Comparison of ENCODE assay signal across 21 cellular contexts in genomic region chrX:124348152-124348551, GRCh38. TPM values are rescaled to one million over a fixed set of nuclear protein-coding genes. Genes with fewer than 3 reads are reported as not detected.
DNase-seq lines count a peak whose midpoint lies in the region; ATAC-seq and TF ChIP-seq lines count a peak whose summit lies in the region.
"Had no signal": no experiment of that assay in that cellular context is flagged by ENCODE, and none has a peak within 500 bp of the region (broad histone marks: within the 10 kb centered on the region; RNA-seq: fewer than 3 reads in every experiment).

No MANE protein-coding gene starts in this region.

- H3K9me3 ChIP-seq in effector memory CD4-positive, alpha-beta T cell (ENCODE audit: control insufficient read depth, low read length) = no peaks in the 10 kb centered on the region
- H3K9me3 ChIP-seq in osteoblast (ENCODE audit: low read depth, low read length) = no peaks in the 10 kb centered on the region
- H3K9me3 ChIP-seq: Peyer's patch, SK-N-SH had no signal

- H3K4me3 Mint-ChIP-seq in activated CD4-positive, alpha-beta T cell treated with anti-CD3 and anti-CD28 coated beads, Interleukin-2, amount 10 ng/mL, durations not matched to agents 7 days and 5 days = peak overlapping the region; percentile 87
- H3K4me3 Mint-ChIP-seq: CD14-positive monocyte; stimulated activated memory B cell treated with anti-CD40 and anti-IgM and Interleukin-4, amounts not matched to agents 10 μg/mL and 1 μg/mL and 100 μg/mL, for 72 hours had no signal

- peak overlapping the region; percentile 58 for H3K4me3 ChIP-seq in effector memory CD4-positive, alpha-beta T cell (ENCODE audit: insufficient read depth, low read depth, low read length, poor library complexity, severe bottlenecking)
- no peak overlapping the region for H3K4me3 ChIP-seq in osteoblast (ENCODE audit: insufficient read depth, low read length)

- no peak for DNase-seq in activated CD4-positive, alpha-beta T cell treated with anti-CD3 and anti-CD28 coated beads, Interleukin-2, amount 10 ng/mL, durations not matched to agents 7 days and 5 days
- no peak for DNase-seq in activated CD4-positive, alpha-beta T cell treated with anti-CD3 and anti-CD28 coated beads, Interleukin-2, amount 50 U/mL, for 1 hour
- DNase-seq in OCI-M1 (lab: John Stamatoyannopoulos, UW) = peak; percentile 20
- DNase-seq in effector memory CD4-positive, alpha-beta T cell = no peak
- peak; percentile 22 for DNase-seq in osteoblast (ENCODE audit: insufficient read length, low spot score, missing footprints)
- no peak for DNase-seq in cerebellar cortex (ENCODE audit: low spot score)
- DNase-seq in NCI-H2196 treated with DMSO at 0.1 percent for 48 hours (lab: John Stamatoyannopoulos, UW; ENCODE audit: unreplicated experiment) = no peak
- DNase-seq: amygdala, foreskin fibroblast, NCI-H2107, NCI-H748 treated with DMSO at 0.1 percent for 48 hours, Peyer's patch, SK-N-SH had no signal

- H3K27me3 ChIP-seq in effector memory CD4-positive, alpha-beta T cell (replicated peaks; ENCODE audit: control insufficient read depth, insufficient read depth, low read length, poor library complexity, severe bottlenecking) = no peaks in the 10 kb centered on the region
- no peaks in the 10 kb centered on the region for H3K27me3 ChIP-seq in osteoblast (ENCODE audit: insufficient read depth, low read length)
- H3K27me3 ChIP-seq: Peyer's patch had no signal

- H2AFZ ChIP-seq in osteoblast (ENCODE audit: low read length) = no peak overlapping the region

- no peak for ATAC-seq in GM19455 (IDR thresholded peaks at IDR 0.05; ENCODE audit: unreplicated experiment)
- ATAC-seq: left lobe of liver; stimulated activated memory B cell treated with anti-CD40 and anti-IgM and Interleukin-4, amounts not matched to agents 10 μg/mL and 1 μg/mL and 100 μg/mL, for 72 hours had no signal

- H3K27ac Mint-ChIP-seq in activated CD4-positive, alpha-beta T cell treated with anti-CD3 and anti-CD28 coated beads, Interleukin-2, amount 10 ng/mL, durations not matched to agents 7 days and 5 days = peak overlapping the region; percentile 96
- H3K27ac Mint-ChIP-seq: CD14-positive monocyte; progenitor cell of endocrine pancreas; stimulated activated memory B cell treated with anti-CD40 and anti-IgM and Interleukin-4, amounts not matched to agents 10 μg/mL and 1 μg/mL and 100 μg/mL, for 72 hours had no signal

- no peak overlapping the region for H3K4me2 ChIP-seq in osteoblast (ENCODE audit: insufficient read depth, low read length)
- H3K4me2 ChIP-seq: SK-N-SH had no signal

- H3K4me1 ChIP-seq in effector memory CD4-positive, alpha-beta T cell (ENCODE audit: control insufficient read depth, insufficient read depth, low read length, poor library complexity, severe bottlenecking) = peaks cover 9% of the 10 kb centered on the region
- H3K4me1 ChIP-seq in osteoblast (ENCODE audit: insufficient read depth, low read length) = no peaks in the 10 kb centered on the region
- H3K4me1 ChIP-seq: Peyer's patch had no signal

- H3K36me3 Mint-ChIP-seq in activated CD4-positive, alpha-beta T cell treated with anti-CD3 and anti-CD28 coated beads, Interleukin-2, amount 10 ng/mL, durations not matched to agents 7 days and 5 days (ENCODE audit: low read depth) = peaks cover 21% of the 10 kb centered on the region
- H3K36me3 Mint-ChIP-seq: CD14-positive monocyte; stimulated activated memory B cell treated with anti-CD40 and anti-IgM and Interleukin-4, amounts not matched to agents 10 μg/mL and 1 μg/mL and 100 μg/mL, for 72 hours had no signal

- peak overlapping the region; percentile 78 for H3K27ac ChIP-seq in effector memory CD4-positive, alpha-beta T cell (ENCODE audit: insufficient read depth, low read length, poor library complexity, severe bottlenecking)
- no peak overlapping the region for H3K27ac ChIP-seq in osteoblast (ENCODE audit: low read depth, low read length)
- H3K27ac ChIP-seq: VCaP had no signal

- H4K20me1 ChIP-seq in osteoblast (ENCODE audit: insufficient read depth, low read length) = no peaks in the 10 kb centered on the region

- H3K9me3 Mint-ChIP-seq in activated CD4-positive, alpha-beta T cell treated with anti-CD3 and anti-CD28 coated beads, Interleukin-2, amount 10 ng/mL, durations not matched to agents 7 days and 5 days = no peaks in the 10 kb centered on the region
- H3K9me3 Mint-ChIP-seq: stimulated activated memory B cell treated with anti-CD40 and anti-IgM and Interleukin-4, amounts not matched to agents 10 μg/mL and 1 μg/mL and 100 μg/mL, for 72 hours had no signal

- peaks cover 43% of the 10 kb centered on the region for H3K4me1 Mint-ChIP-seq in activated CD4-positive, alpha-beta T cell treated with anti-CD3 and anti-CD28 coated beads, Interleukin-2, amount 10 ng/mL, durations not matched to agents 7 days and 5 days
- H3K4me1 Mint-ChIP-seq: stimulated activated memory B cell treated with anti-CD40 and anti-IgM and Interleukin-4, amounts not matched to agents 10 μg/mL and 1 μg/mL and 100 μg/mL, for 72 hours had no signal

- no peaks in the 10 kb centered on the region for H3K79me2 ChIP-seq in osteoblast (ENCODE audit: insufficient read depth, low read length)

- POLR2A ChIA-PET in activated CD4-positive, alpha-beta T cell treated with anti-CD3 and anti-CD28 coated beads, Interleukin-2, amount 10 ng/mL, durations not matched to agents 7 days and 5 days (lab: Charles Lee) = no interaction called here

- H3K27me3 Mint-ChIP-seq in activated CD4-positive, alpha-beta T cell treated with anti-CD3 and anti-CD28 coated beads, Interleukin-2, amount 10 ng/mL, durations not matched to agents 7 days and 5 days = no peaks in the 10 kb centered on the region
- H3K27me3 Mint-ChIP-seq: progenitor cell of endocrine pancreas; stimulated activated memory B cell treated with anti-CD40 and anti-IgM and Interleukin-4, amounts not matched to agents 10 μg/mL and 1 μg/mL and 100 μg/mL, for 72 hours had no signal

- no peak for TF ChIP-seq CTCF in osteoblast (IDR thresholded peaks at IDR 0.05; ENCODE audit: extremely low read depth, low read depth, low read length)

- CTCF ChIA-PET in activated CD4-positive, alpha-beta T cell treated with anti-CD3 and anti-CD28 coated beads, Interleukin-2, amount 10 ng/mL, durations not matched to agents 7 days and 5 days (lab: Charles Lee) = no interaction called here

- H3K36me3 ChIP-seq in effector memory CD4-positive, alpha-beta T cell (ENCODE audit: control insufficient read depth, insufficient read depth, low read length) = no peaks in the 10 kb centered on the region
- no peaks in the 10 kb centered on the region for H3K36me3 ChIP-seq in osteoblast (ENCODE audit: insufficient read depth, low read length)
- H3K36me3 ChIP-seq: Peyer's patch had no signal

RNA-seq across cellular contexts. Expression of gene SH2D1A, which starts 1.8 kb away (rescaled TPM):
- 10 to 100 TPM; 63.1 to 64.4 TPM for total RNA-seq in activated CD4-positive, alpha-beta T cell treated with anti-CD3 and anti-CD28 coated beads, Interleukin-2, amount 10 ng/mL, durations not matched to agents 7 days and 5 days
- not detected in 2 replicates for total RNA-seq in osteoblast
- total RNA-seq: chondrocyte, progenitor cell of endocrine pancreas had no signal

RNA-seq across cellular contexts. Expression of gene TEX13D, which starts 15.7 kb away (rescaled TPM):
- not detected for total RNA-seq in activated CD4-positive, alpha-beta T cell treated with anti-CD3 and anti-CD28 coated beads, Interleukin-2, amount 10 ng/mL, durations not matched to agents 7 days and 5 days
- not detected in 2 replicates for total RNA-seq in osteoblast
- total RNA-seq: chondrocyte, left lobe of liver, Peyer's patch, progenitor cell of endocrine pancreas, urinary bladder had no signal

Comparison
In these comparisons a context has a peak if more than half of its experiments do, and no peak if none do; other contexts are left out.
1. DNase-seq: peak in OCI-M1 (single experiment) and osteoblast (single experiment); none in activated CD4-positive, alpha-beta T cell treated with anti-CD3 and anti-CD28 coated beads, Interleukin-2, amount 10 ng/mL, durations not matched to agents 7 days and 5 days (single experiment), activated CD4-positive, alpha-beta T cell treated with anti-CD3 and anti-CD28 coated beads, Interleukin-2, amount 50 U/mL, for 1 hour (single experiment), effector memory CD4-positive, alpha-beta T cell (0 of 3), cerebellar cortex (single experiment) and NCI-H2196 treated with DMSO at 0.1 percent for 48 hours (single experiment).
2. RNA of gene SH2D1A, which starts 1.8 kb away (total RNA-seq): 63.1 to 64.4 TPM in activated CD4-positive, alpha-beta T cell treated with anti-CD3 and anti-CD28 coated beads, Interleukin-2, amount 10 ng/mL, durations not matched to agents 7 days and 5 days; not detected in osteoblast; every median in the first group is over 10 times any median in the second.